8 cellular contexts compared by ENCODE assay signal in the genomic region with DNA sequence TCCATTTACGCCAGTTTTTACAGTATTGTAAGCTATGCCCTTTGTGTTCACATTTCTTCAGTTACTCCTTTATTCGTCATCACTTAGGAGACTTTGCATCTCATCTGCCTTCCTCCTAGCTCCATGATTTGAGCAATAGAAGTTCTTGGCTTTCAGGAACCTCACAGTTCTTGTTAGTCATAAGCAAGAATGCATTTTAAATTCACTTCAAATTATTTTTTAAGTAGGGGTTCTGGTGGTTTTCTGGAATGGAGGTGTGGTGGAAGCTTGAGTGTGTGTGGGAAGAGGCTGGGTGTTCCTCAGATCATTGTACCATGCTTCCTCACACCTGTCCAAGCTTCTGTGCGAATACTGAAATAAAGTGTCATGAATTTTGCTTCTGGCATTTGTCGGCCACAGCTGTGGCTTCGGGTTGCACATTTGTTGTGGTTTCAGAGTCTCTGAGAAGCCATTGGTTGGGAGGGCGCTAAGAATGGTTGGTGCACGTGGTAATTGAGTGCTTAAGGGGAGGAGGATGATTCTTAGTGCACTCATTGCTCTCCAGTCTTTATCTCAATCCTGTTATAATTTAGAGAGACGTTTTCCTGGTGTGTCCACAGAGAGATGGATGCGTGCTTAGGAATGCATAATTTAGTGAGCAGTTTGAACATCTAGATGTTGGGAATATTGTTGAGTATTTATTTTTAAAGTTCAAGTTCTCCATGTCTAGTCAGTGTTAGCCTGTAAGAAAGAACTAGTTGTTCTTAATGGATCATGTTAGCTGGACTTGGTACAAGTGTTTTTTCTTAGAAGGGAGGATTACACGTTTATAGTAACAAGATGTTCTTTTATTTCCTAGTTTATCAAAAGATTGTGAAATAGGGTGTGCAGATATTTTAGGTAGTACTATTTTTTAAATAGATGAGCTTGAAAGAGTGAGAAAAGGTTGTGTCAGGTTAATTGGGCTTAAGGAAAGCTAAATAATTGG. TPM values are rescaled to one million over a fixed set of nuclear protein-coding genes. Genes with fewer than 3 reads are reported as not detected.
DNase-seq lines count a peak whose midpoint lies in the region; ATAC-seq, FAIRE-seq and TF ChIP-seq lines count a peak whose summit lies in the region.

No MANE protein-coding gene starts in this region.

- H3K27me3 ChIP-seq in lung (ENCODE audit: control insufficient read depth, insufficient read depth), result no peaks in the 10 kb centered on the region
- H3K27me3 ChIP-seq in subcutaneous abdominal adipose tissue (ENCODE audit: control insufficient read depth in 5 of 5, insufficient read depth in 4 of 5, low read length in 5 of 5), result no peaks in the 10 kb centered on the region

- in situ Hi-C loops in astrocyte of the cerebellum (cut with HindIII; ENCODE audit: low sequenced_read_pairs), result no loop called here

- peak; percentile 43 for DNase-seq in stimulated activated CD4-positive, alpha-beta T cell treated with anti-CD3 and anti-CD28 coated beads, Interleukin-15, amount 100 ng/mL, for 24 hours
- no peak for DNase-seq in stimulated activated CD4-positive, alpha-beta T cell treated with anti-CD3 and anti-CD28 coated beads, Interleukin-12 subunit alpha, Interleukin-12 subunit beta, amount 100 ng/mL, for 4 hours
- DNase-seq in RCC 7860 (ENCODE audit: low spot score) (peak; percentile 62), astrocyte of the cerebellum (ENCODE audit: low read depth) (peak; percentile 72), lung (ENCODE audit: low spot score) (no peak), islet precursor cell (no peak)

- H3K9me3 ChIP-seq in lung (ENCODE audit: control insufficient read depth in 2 of 2, insufficient read depth in 1 of 2, low read length in 1 of 2) (no peaks in the 10 kb centered on the region), subcutaneous abdominal adipose tissue (ENCODE audit: control insufficient read depth in 5 of 5, low read length in 5 of 5) (no peaks in the 10 kb centered on the region)

- peak; percentile 78 for FAIRE-seq in RCC 7860 (lab: Jason Lieb, UNC)

- ATAC-seq in HG03045 (IDR thresholded peaks at IDR 0.05; ENCODE audit: unreplicated experiment) (peak; percentile 84), lung (ENCODE audit: insufficient read depth, low FRiP score) (no peak)

- H3K4me1 ChIP-seq in lung (ENCODE audit: control insufficient read depth in 2 of 2, insufficient read depth in 2 of 2, low read length in 2 of 2), result peaks cover 21 to 65% of the 10 kb centered on the region in 2 donors
- H3K4me1 ChIP-seq in subcutaneous abdominal adipose tissue (ENCODE audit: control insufficient read depth in 5 of 5, insufficient read depth in 5 of 5, low read length in 5 of 5), result peaks cover 24 to 89% (median 77%) of the 10 kb centered on the region in 5 donors

- no peaks in the 10 kb centered on the region for H3K36me3 ChIP-seq in lung (ENCODE audit: control insufficient read depth in 2 of 2, insufficient read depth in 2 of 2, low read length in 2 of 2)
- H3K36me3 ChIP-seq in subcutaneous abdominal adipose tissue (ENCODE audit: control insufficient read depth in 5 of 5, insufficient read depth in 5 of 5, low read length in 5 of 5), result no peaks in the 10 kb centered on the region

- peak overlapping the region; percentile 72 to 88 for H3K27ac ChIP-seq in lung (ENCODE audit: low read depth in 1 of 2, low read length in 1 of 2)
- H3K27ac ChIP-seq in subcutaneous abdominal adipose tissue (ENCODE audit: low read depth, low read length), result peak overlapping the region; percentile 86

- no peak overlapping the region for H3K4me3 ChIP-seq in astrocyte of the cerebellum (ENCODE audit: low read depth, low read length)
- no peak overlapping the region for H3K4me3 ChIP-seq in lung
- H3K4me3 ChIP-seq in subcutaneous abdominal adipose tissue (ENCODE audit: low read depth in 1 of 5, low read length in 5 of 5), result no peak overlapping the region

- peak overlapping the region in 1 of 5 donors; percentile 69 for H3K9ac ChIP-seq in subcutaneous abdominal adipose tissue (ENCODE audit: low read length in 5 of 5)

- TF ChIP-seq CTCF in astrocyte of the cerebellum (IDR thresholded peaks at IDR 0.05; ENCODE audit: low read depth, low read length, missing control alignments), result no peak
- TF ChIP-seq CTCF in lung (IDR thresholded peaks at IDR 0.05; ENCODE audit: control extremely low read depth, extremely low read depth), result no peak

- 36 to 45% methylated on average over 10 of the region's 10 CpGs for WGBS in lung, 2 donors

RNA-seq across cellular contexts. Expression of a gene that starts 31.9 kb away (rescaled TPM):
- 100 to 1,000 TPM in 1 of 2 donors, 10 to 100 TPM in 1; 57.9 to 101 TPM for total RNA-seq in lung
- 10 to 100 TPM; 12.1 to 22.1 TPM for polyA plus RNA-seq in lung

Comparison
In these comparisons a context has a peak if more than half of its experiments do, and no peak if none do; other contexts are left out.
1. DNase-seq: peak in stimulated activated CD4-positive, alpha-beta T cell treated with anti-CD3 and anti-CD28 coated beads, Interleukin-15, amount 100 ng/mL, for 24 hours (single experiment), RCC 7860 (single experiment) and astrocyte of the cerebellum (single experiment); none in stimulated activated CD4-positive, alpha-beta T cell treated with anti-CD3 and anti-CD28 coated beads, Interleukin-12 subunit alpha, Interleukin-12 subunit beta, amount 100 ng/mL, for 4 hours (single experiment), lung (single experiment) and islet precursor cell (single experiment).